1 cellular context compared by ENCODE assay signal in genomic region chr22:31122196-31122531, GRCh38.
TF ChIP-seq lines count a peak whose summit lies in the region.

No MANE protein-coding gene starts in this region.

TF ChIP-seq in HEK293, 187 proteins besides CTCF, POLR2A, EP300 and RAD21 (continued from another document):
- no peak for TF ChIP-seq ZNF639 (tag by site-specific recombination; IDR thresholded peaks at IDR 0.05)
- no peak for TF ChIP-seq HOXC10 (CRISPR knock-in tag; IDR thresholded peaks at IDR 0.05)
- no peak for TF ChIP-seq ZNF777 (tag by site-specific recombination; IDR thresholded peaks at IDR 0.05; ENCODE audit: borderline replicate concordance)
